18 cellular contexts compared by ENCODE assay signal in genomic region chr11:60917267-60917666, GRCh38. TPM values are rescaled to one million over a fixed set of nuclear protein-coding genes. Genes with fewer than 3 reads are reported as not detected.
DNase-seq lines count a peak whose midpoint lies in the region; ATAC-seq and TF ChIP-seq lines count a peak whose summit lies in the region.
"Had no signal": no experiment of that assay in that cellular context is flagged by ENCODE, and none has a peak within 500 bp of the region (broad histone marks: within the 10 kb centered on the region; RNA-seq: fewer than 3 reads in every experiment).

No MANE protein-coding gene starts in this region.

- peaks cover 32% of the 10 kb centered on the region for H3K36me3 Mint-ChIP-seq in activated T-cell treated with anti-CD3 and anti-CD28 coated beads, Interleukin-2, amount 50 U/mL, for 4 hours (ENCODE audit: insufficient read depth)

- peak overlapping the region; percentile 66 for H3K27ac ChIP-seq in RWPE1
- H3K27ac ChIP-seq in gastrocnemius medialis: peak overlapping the region; percentile 64 to 96 (median 93)
- H3K27ac ChIP-seq: A549, thyroid gland had no signal

- no peak overlapping the region for H3K4me3 ChIP-seq in gastrocnemius medialis
- H3K4me3 ChIP-seq in BE2C (ENCODE audit: low read depth, low read length): no peak overlapping the region
- H3K4me3 ChIP-seq: A549, thyroid gland had no signal

- H3K27me3 ChIP-seq in gastrocnemius medialis (no peaks in the 10 kb centered on the region), BE2C (no peaks in the 10 kb centered on the region)
- H3K27me3 ChIP-seq: thyroid gland had no signal

- H3K9me3 Mint-ChIP-seq in activated T-cell treated with anti-CD3 and anti-CD28 coated beads, Interleukin-2, amount 50 U/mL, for 4 hours: no peaks in the 10 kb centered on the region
- H3K9me3 Mint-ChIP-seq: activated CD4-positive, alpha-beta memory T cell treated with anti-CD3 and anti-CD28 coated beads for 36 hours; endodermal cell had no signal

- H3K36me3 ChIP-seq in gastrocnemius medialis (peaks cover 0 to 28% of the 10 kb centered on the region in 2 donors), BE2C (peaks cover 3% of the 10 kb centered on the region; the same call in 1 of the 2 replicates)

- peaks cover 4% of the 10 kb centered on the region for H3K27me3 Mint-ChIP-seq in activated T-cell treated with anti-CD3 and anti-CD28 coated beads, Interleukin-2, amount 50 U/mL, for 4 hours (ENCODE audit: low read depth)
- H3K27me3 Mint-ChIP-seq: activated CD4-positive, alpha-beta memory T cell treated with anti-CD3 and anti-CD28 coated beads for 36 hours had no signal

- intact Hi-C loops in gastrocnemius medialis (cut with DNase I; ENCODE audit: low total_unique reads): no loop called here

- DNase-seq in activated T-cell treated with anti-CD3 and anti-CD28 coated beads, Interleukin-2, amount 50 U/mL, for 4 hours: no peak
- DNase-seq in activated T-cell treated with anti-CD3 and anti-CD28 coated beads for 4 hours (no peak), RWPE1 (ENCODE audit: low spot score) (no peak), gastrocnemius medialis (peak in 1 of 2 donors; percentile 59), superior temporal gyrus (ENCODE audit: extremely low spot score) (no peak), BE2C (no peak)
- DNase-seq: activated CD4-positive, alpha-beta memory T cell treated with anti-CD3 and anti-CD28 coated beads for 36 hours; anterior cingulate cortex; endodermal cell; hypothalamus had no signal

- H3K9me3 ChIP-seq in gastrocnemius medialis: no peaks in the 10 kb centered on the region
- H3K9me3 ChIP-seq in BE2C: no peaks in the 10 kb centered on the region
- H3K9me3 ChIP-seq: A549, thyroid gland had no signal

- CTCF ChIA-PET in RWPE1 (lab: Yijun Ruan, JAX): interaction anchor here (0.6 kb wide), 1 partner anchor 86 kb away, joined by 3 read pairs; no protein-coding TSS in a partner anchor

- peaks cover 47% of the 10 kb centered on the region for H3K4me1 Mint-ChIP-seq in activated T-cell treated with anti-CD3 and anti-CD28 coated beads, Interleukin-2, amount 50 U/mL, for 4 hours (ENCODE audit: low read depth)

- TF ChIP-seq POLR2A in gastrocnemius medialis (IDR thresholded peaks at IDR 0.05): no peak

- no peak for TF ChIP-seq CTCF in RWPE1 (conservative IDR thresholded peaks at IDR 0.05; ENCODE audit: low read depth)
- TF ChIP-seq CTCF in gastrocnemius medialis (IDR thresholded peaks at IDR 0.05 in 4 of 5, conservative IDR thresholded peaks at IDR 0.05 in 1 of 5): no peak
- no peak for TF ChIP-seq CTCF in BE2C (IDR thresholded peaks at IDR 0.05; ENCODE audit: low read depth, low read length)

- POLR2A ChIA-PET in RWPE1 (lab: Yijun Ruan, JAX; ENCODE audit: low non-redundant PET): no interaction called here

- ATAC-seq in activated T-cell treated with anti-CD3 and anti-CD28 coated beads, Interleukin-2, amount 50 U/mL, for 4 hours: no peak
- ATAC-seq in esophagus mucosa (peak; percentile 59), gastrocnemius medialis (peak; percentile 51 to 62), HG03097 (IDR thresholded peaks at IDR 0.05; ENCODE audit: low FRiP score, unreplicated experiment) (no peak)
- ATAC-seq: A549 had no signal

- in situ Hi-C loops in gastrocnemius medialis (cut with MboI; ENCODE audit: low sequenced_read_pairs in 4 of 4): loop anchor here in 1 of 4 donors (25.0 kb wide), 1 partner anchor 245 kb away; the partner anchor contains the start of gene VPS37C

- H3K4me3 Mint-ChIP-seq in activated T-cell treated with anti-CD3 and anti-CD28 coated beads, Interleukin-2, amount 50 U/mL, for 4 hours: peak overlapping the region; percentile 40
- H3K4me3 Mint-ChIP-seq: activated CD4-positive, alpha-beta memory T cell treated with anti-CD3 and anti-CD28 coated beads for 36 hours; endodermal cell had no signal

- H3K4me1 ChIP-seq in gastrocnemius medialis: peaks cover 60 to 64% of the 10 kb centered on the region in 2 donors
- H3K4me1 ChIP-seq in BE2C: peaks cover 3% of the 10 kb centered on the region; the same call in 1 of the 2 replicates

RNA-seq across cellular contexts. Expression of gene TMEM109, which starts 3.3 kb away (rescaled TPM):
- total RNA-seq in activated T-cell treated with anti-CD3 and anti-CD28 coated beads, Interleukin-2, amount 50 U/mL, for 4 hours: 100 to 1,000 TPM; 184 to 216 (median 204) TPM
- total RNA-seq in esophagus mucosa: 80.4 TPM
- total RNA-seq in gastrocnemius medialis: 100 to 1,000 TPM in 2 of 4 donors, 10 to 100 TPM in 2; 56.5 to 105 (median 82.6) TPM
- 44.4 TPM for polyA plus RNA-seq in BE2C (2012; ENCODE audit: insufficient read depth, insufficient read length, low read depth)

RNA-seq across cellular contexts. Expression of gene TMEM132A, which starts 7.0 kb away (rescaled TPM):
- 1 to 10 TPM in 2 of 3 donors, under 1 TPM in 1; 0.84 to 1.4 (median 1.4) TPM for total RNA-seq in activated T-cell treated with anti-CD3 and anti-CD28 coated beads, Interleukin-2, amount 50 U/mL, for 4 hours
- total RNA-seq in esophagus mucosa (27.0 TPM), gastrocnemius medialis (1 to 10 TPM; 2.5 to 3.7 (median 3.1) TPM)
- 365 TPM for polyA plus RNA-seq in BE2C (2012; ENCODE audit: insufficient read depth, insufficient read length, low read depth)

RNA-seq across cellular contexts. Expression of gene PRPF19, which starts 10.9 kb away (rescaled TPM):
- total RNA-seq in activated T-cell treated with anti-CD3 and anti-CD28 coated beads, Interleukin-2, amount 50 U/mL, for 4 hours: 100 to 1,000 TPM; 297 to 335 (median 311) TPM
- 94.9 TPM for total RNA-seq in esophagus mucosa
- total RNA-seq in gastrocnemius medialis: 10 to 100 TPM; 55.5 to 75.6 (median 71.9) TPM
- 213 TPM for polyA plus RNA-seq in BE2C (2012; ENCODE audit: insufficient read depth, insufficient read length, low read depth)

RNA-seq across cellular contexts. Expression of gene SLC15A3, which starts 34.7 kb away (rescaled TPM):
- 1 to 10 TPM; 3.8 to 6.1 (median 5.5) TPM for total RNA-seq in activated T-cell treated with anti-CD3 and anti-CD28 coated beads, Interleukin-2, amount 50 U/mL, for 4 hours
- total RNA-seq in esophagus mucosa: 3.9 TPM
- 1 to 10 TPM; 2.8 to 6.9 (median 6.0) TPM for total RNA-seq in gastrocnemius medialis
- polyA plus RNA-seq in BE2C (2012; ENCODE audit: insufficient read depth, insufficient read length, low read depth): not detected
- polyA plus RNA-seq: A549 had no signal

RNA-seq across cellular contexts. Expression of gene ZP1, which starts 49.9 kb away (rescaled TPM):
- total RNA-seq in activated T-cell treated with anti-CD3 and anti-CD28 coated beads, Interleukin-2, amount 50 U/mL, for 4 hours: not detected
- total RNA-seq in esophagus mucosa (not detected), gastrocnemius medialis (not detected)
- not detected for polyA plus RNA-seq in BE2C (2012; ENCODE audit: insufficient read depth, insufficient read length, low read depth)
- total RNA-seq: activated CD4-positive, alpha-beta memory T cell treated with anti-CD3 and anti-CD28 coated beads for 36 hours; cerebellum; Daoy; endodermal cell; fibroblast of villous mesenchyme; kidney epithelial cell; thyroid gland had no signal

Comparison
In these comparisons a context has a peak if more than half of its experiments do, and no peak if none do; other contexts are left out.
1. ATAC-seq: peak in esophagus mucosa (single experiment) and gastrocnemius medialis (2 of 2); none in activated T-cell treated with anti-CD3 and anti-CD28 coated beads, Interleukin-2, amount 50 U/mL, for 4 hours (0 of 2) and HG03097 (single experiment).